9 cellular contexts compared by ENCODE assay signal in the genomic region with DNA sequence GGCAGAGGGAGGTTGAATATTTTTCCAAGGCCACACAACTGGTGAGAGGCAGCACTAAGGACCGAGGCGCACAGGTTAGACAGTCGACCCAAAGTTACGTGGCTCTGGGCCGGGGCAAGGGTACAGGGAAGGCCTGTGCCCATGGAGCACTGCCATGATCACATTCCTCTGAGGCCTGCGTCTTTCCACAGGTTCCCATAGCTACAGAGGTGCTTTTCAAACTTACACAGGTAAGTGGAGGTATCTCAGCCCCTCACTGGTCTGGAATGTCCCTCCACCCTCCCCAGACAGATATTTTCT. TPM values are rescaled to one million over a fixed set of nuclear protein-coding genes. Genes with fewer than 3 reads are reported as not detected.
A peak's percentile ranks its signal among the peaks of the same experiment; 100 is the strongest.
DNase-seq lines count a peak whose midpoint lies in the region; ATAC-seq and TF ChIP-seq lines count a peak whose summit lies in the region.
"Had no signal": no experiment of that assay in that cellular context is flagged by ENCODE, and none has a peak within 500 bp of the region (broad histone marks: within the 10 kb centered on the region; RNA-seq: fewer than 3 reads in every experiment).

No MANE protein-coding gene starts in this region.

- 77 to 87% methylated on average over 6 of the region's 6 CpGs for WGBS in mesodermal cell (ENCODE audit: insufficient coverage in 2 of 2), 2 experiments
- 33 to 38% methylated on average over 6 of the region's 6 CpGs for WGBS in aorta, 2 donors

- ATAC-seq in Right ventricle myocardium inferior (peak; percentile 21), aorta (ENCODE audit: low FRiP score) (no peak)

- H3K36me3 ChIP-seq in mesodermal cell (ENCODE audit: control insufficient read depth, insufficient read depth, low read length) (peaks cover 55% of the 10 kb centered on the region), aorta (ENCODE audit: control insufficient read depth in 1 of 2, insufficient read depth in 2 of 2, low read length in 1 of 2) (peaks cover 6 to 14% of the 10 kb centered on the region in 2 donors)

- H3K4me1 ChIP-seq in mesodermal cell (ENCODE audit: control insufficient read depth, insufficient read depth, low read length, poor library complexity, severe bottlenecking), result no peaks in the 10 kb centered on the region
- H3K4me1 ChIP-seq in aorta (ENCODE audit: control insufficient read depth in 1 of 2, insufficient read depth in 2 of 2, low read length in 2 of 2), result no peaks in the 10 kb centered on the region

- H3K27ac ChIP-seq in mesodermal cell (ENCODE audit: low read depth, low read length, severe bottlenecking), result no peak overlapping the region
- no peak overlapping the region for H3K27ac ChIP-seq in aorta (ENCODE audit: low read depth in 1 of 2, low read length in 2 of 2)

- H3K9me3 ChIP-seq in mesodermal cell (ENCODE audit: control insufficient read depth, low read length), result peaks cover 16% of the 10 kb centered on the region
- H3K9me3 ChIP-seq in aorta (ENCODE audit: control insufficient read depth, low read length), result peaks cover 7% of the 10 kb centered on the region

- H3K4me3 ChIP-seq in choroid plexus epithelial cell (ENCODE audit: low read depth, low read length) (peak overlapping the region; percentile 96), mesodermal cell (ENCODE audit: extremely low read depth, insufficient read depth, low read length, poor library complexity, severe bottlenecking) (peak overlapping the region; percentile 80), aorta (ENCODE audit: low read length in 2 of 2) (peak overlapping the region; percentile 22 to 49)

- DNase-seq in Right ventricle myocardium inferior (ENCODE audit: missing footprints) (no peak), cardiac septum (ENCODE audit: low spot score) (no peak), choroid plexus epithelial cell (ENCODE audit: low read depth) (no peak), aorta (no peak), HK-2 (ENCODE audit: unreplicated experiment) (no peak), NCI-H1930 (lab: John Stamatoyannopoulos, UW) (no peak)
- DNase-seq in effector CD4-positive, alpha-beta T cell, result no peak
- DNase-seq: NCI-H1092 treated with DMSO at 0.1 percent for 48 hours had no signal

- intact Hi-C loops in Right ventricle myocardium inferior (cut with DNase I) (loop anchor here (2.0 kb wide), 2 partner anchors 19 to 55 kb away; a partner anchor contains a TSS), cardiac septum (cut with DNase I) (no loop called here), aorta (cut with DNase I) (loop anchor here in 1 of 2 donors (5.0 kb wide), 1 partner anchor 49 kb away; a partner anchor contains a TSS)

- no peaks in the 10 kb centered on the region for H3K27me3 ChIP-seq in aorta (ENCODE audit: control insufficient read depth in 1 of 2, insufficient read depth in 2 of 2, low read length in 1 of 2)

- TF ChIP-seq CTCF in choroid plexus epithelial cell (conservative IDR thresholded peaks at IDR 0.05; ENCODE audit: low read depth, low read length), result no peak

RNA-seq across cellular contexts. Expression of a gene that starts 0.8 kb away (rescaled TPM):
- total RNA-seq in Right ventricle myocardium inferior (10.1 TPM), cardiac septum (14.2 TPM), aorta (10 to 100 TPM in 1 of 2 donors, 1 to 10 TPM in 1; 8.9 to 14.8 TPM)
- polyA plus RNA-seq in mesodermal cell (2013, experiment 1 of 2), result 19.2 TPM
- polyA plus RNA-seq in mesodermal cell (2013, experiment 2 of 2), result 15.5 TPM
- polyA plus RNA-seq in aorta, result 10 to 100 TPM in 1 of 2 donors, 1 to 10 TPM in 1; 1.3 to 10.2 TPM

RNA-seq across cellular contexts. Expression of a gene that starts 19.7 kb away (rescaled TPM):
- total RNA-seq in Right ventricle myocardium inferior (14.9 TPM), cardiac septum (16.5 TPM), aorta (10 to 100 TPM; 13.1 to 16.6 TPM)
- polyA plus RNA-seq in mesodermal cell (2013, experiment 1 of 2), result 19.2 TPM
- 14.5 TPM for polyA plus RNA-seq in mesodermal cell (2013, experiment 2 of 2)
- 1 to 10 TPM; 2.4 to 8.1 TPM for polyA plus RNA-seq in aorta

RNA-seq across cellular contexts. Expression of a gene that starts 34.1 kb away (rescaled TPM):
- 3.8 TPM for total RNA-seq in Right ventricle myocardium inferior
- total RNA-seq in cardiac septum, result 3.5 TPM
- 5.9 TPM for polyA plus RNA-seq in mesodermal cell (2013, experiment 1 of 2)
- polyA plus RNA-seq in mesodermal cell (2013, experiment 2 of 2), result 4.6 TPM
- total RNA-seq in aorta, result 1 to 10 TPM; 2.3 to 2.5 TPM
- 1 to 10 TPM in 1 of 2 donors, not detected in 1; 1.6 TPM for polyA plus RNA-seq in aorta

RNA-seq across cellular contexts. Expression of a gene that starts 35.0 kb away (rescaled TPM):
- total RNA-seq in Right ventricle myocardium inferior (not detected), cardiac septum (0.16 TPM), aorta (not detected)
- polyA plus RNA-seq in mesodermal cell (2013, experiment 1 of 2), result 0.37 TPM
- polyA plus RNA-seq in mesodermal cell (2013, experiment 2 of 2), result 0.20 TPM
- under 1 TPM in 1 of 2 donors, not detected in 1; 0.50 TPM for polyA plus RNA-seq in aorta

RNA-seq across cellular contexts. Expression of a gene that starts 48.0 kb away (rescaled TPM):
- total RNA-seq in Right ventricle myocardium inferior (4.0 TPM), cardiac septum (3.7 TPM), aorta (1 to 10 TPM; 6.4 to 8.5 TPM)
- 6.5 TPM for polyA plus RNA-seq in mesodermal cell (2013, experiment 1 of 2)
- polyA plus RNA-seq in mesodermal cell (2013, experiment 2 of 2), result 6.2 TPM
- 1 to 10 TPM; 1.2 to 2.0 TPM for polyA plus RNA-seq in aorta

Comparison
In these comparisons a context has a peak if more than half of its experiments do, and no peak if none do; other contexts are left out.
1. H3K4me3 ChIP-seq: peak in every context shown above with its lines; median percentile 96 in choroid plexus epithelial cell; 80 in mesodermal cell; 36 in aorta.